8 cellular contexts compared by ENCODE assay signal in genomic region chr3:156826144-156826895, GRCh38. TPM values are rescaled to one million over a fixed set of nuclear protein-coding genes. Genes with fewer than 3 reads are reported as not detected.
DNase-seq lines count a peak whose midpoint lies in the region; ATAC-seq and TF ChIP-seq lines count a peak whose summit lies in the region.

Gene LEKR1 (plus strand): TSS chr3:156826353. CDS start chr3:156829330, 2,977 bp downstream.

- no peaks in the 10 kb centered on the region for H3K9me2 ChIP-seq in GM23248 (ENCODE audit: insufficient read depth)
- H3K9me2 ChIP-seq in Loucy (replicated peaks; ENCODE audit: low read depth, low read length), result no peaks in the 10 kb centered on the region

- peak; percentile 3 for TF ChIP-seq EP300 in ovary (IDR thresholded peaks at IDR 0.05)

- peak within 1 kb of the TSS; percentile 94 for H3K4me3 Mint-ChIP-seq in activated naive CD8-positive, alpha-beta T cell treated with anti-CD3 and anti-CD28 coated beads, Interleukin-2, amount 10 ng/mL, durations not matched to agents 7 days and 5 days

- H3K27me3 ChIP-seq in GM23248 (replicated peaks; ENCODE audit: insufficient read depth) (no peaks in the 10 kb centered on the region), Loucy (ENCODE audit: insufficient read depth, low read length, poor library complexity, severe bottlenecking) (no peaks in the 10 kb centered on the region), ovary (no peaks in the 10 kb centered on the region), tibial artery (no peaks in the 10 kb centered on the region)

- in situ Hi-C loops in GM23248 (cut with MboI), result loop anchor here (10.0 kb wide), 1 partner anchor 308 kb away; no protein-coding TSS in a partner anchor

- H2AFZ ChIP-seq in GM23248, result peak within 1 kb of the TSS; percentile 71
- H2AFZ ChIP-seq in Loucy (ENCODE audit: low read length), result peak within 1 kb of the TSS; percentile 96

- TF ChIP-seq CTCF in Loucy (conservative IDR thresholded peaks at IDR 0.05; ENCODE audit: low read length) (no peak), ovary (IDR thresholded peaks at IDR 0.05) (peak in 2 of 3 donors; percentile 8 to 16), tibial artery (IDR thresholded peaks at IDR 0.05) (no peak)

- H4K20me1 ChIP-seq in GM23248 (ENCODE audit: insufficient read depth) (no peaks in the 10 kb centered on the region), Loucy (ENCODE audit: insufficient read depth, low read length, poor library complexity, severe bottlenecking) (no peaks in the 10 kb centered on the region)

- no peaks in the 10 kb centered on the region for H3K79me2 ChIP-seq in GM23248 (ENCODE audit: insufficient read depth)
- no peaks in the 10 kb centered on the region for H3K79me2 ChIP-seq in Loucy (ENCODE audit: insufficient read depth, low read length)

- no peaks in the 10 kb centered on the region for H3K9me3 ChIP-seq in GM23248 (ENCODE audit: low read depth)
- no peaks in the 10 kb centered on the region for H3K9me3 ChIP-seq in Loucy (ENCODE audit: insufficient read depth, low read depth, low read length)
- no peaks in the 10 kb centered on the region for H3K9me3 ChIP-seq in ovary
- no peaks in the 10 kb centered on the region for H3K9me3 ChIP-seq in tibial artery

- peak within 1 kb of the TSS; percentile 93 for H3K4me2 ChIP-seq in GM23248 (ENCODE audit: unreplicated experiment)
- H3K4me2 ChIP-seq in Loucy (ENCODE audit: low read depth, low read length, poor library complexity, severe bottlenecking), result peak within 1 kb of the TSS; percentile 72

- TF ChIP-seq POLR2A in ovary (IDR thresholded peaks at IDR 0.05), result peak; percentile 76

- WGBS in GM23248 (ENCODE audit: low coverage in 1 of 2, low lambda C conversion rate in 2 of 2, missing lambda C conversion rate in 2 of 2), 2 experiments, result 1% methylated on average over 57 to 63 of the region's 63 CpGs
- 0 to 1% (median 0%) methylated on average over 60 to 63 of the region's 63 CpGs for WGBS in ovary, 3 donors

- H3K4me3 ChIP-seq in GM23248 (peak within 1 kb of the TSS; percentile 78), Loucy (ENCODE audit: low read length, poor library complexity, severe bottlenecking) (peak within 1 kb of the TSS; percentile 86), ovary (peak within 1 kb of the TSS; percentile 67), tibial artery (peak within 1 kb of the TSS; percentile 67 to 74)

- peaks cover 16% of the 10 kb centered on the region; the same call in 1 of the 2 replicates for H3F3A ChIP-seq in GM23248 (ENCODE audit: insufficient read depth)
- H3F3A ChIP-seq in Loucy (ENCODE audit: low read depth), result no peaks in the 10 kb centered on the region

- POLR2A ChIA-PET in activated naive CD8-positive, alpha-beta T cell treated with anti-CD3 and anti-CD28 coated beads, Interleukin-2, amount 10 ng/mL, durations not matched to agents 7 days and 5 days (lab: Charles Lee), result interaction anchor here (1.1 to 1.9 kb wide), 2 partner anchors 9 to 152 kb away, joined by 5 to 6 read pairs; partner anchors contain the start of gene TIPARP

- H3K4me1 ChIP-seq in GM23248 (ENCODE audit: insufficient read depth), result peaks cover 6% of the 10 kb centered on the region; the same call in 1 of the 2 replicates
- H3K4me1 ChIP-seq in Loucy (ENCODE audit: insufficient read depth, low read length, poor library complexity, severe bottlenecking), result peaks cover 18% of the 10 kb centered on the region
- no peaks in the 10 kb centered on the region for H3K4me1 ChIP-seq in ovary (ENCODE audit: insufficient read depth)
- peaks cover 0 to 7% (median 3%) of the 10 kb centered on the region in 4 donors for H3K4me1 ChIP-seq in tibial artery

- peak; percentile 76 for ATAC-seq in activated naive CD8-positive, alpha-beta T cell treated with anti-CD3 and anti-CD28 coated beads, Interleukin-2, amount 10 ng/mL, durations not matched to agents 7 days and 5 days (ENCODE audit: low read depth)
- ATAC-seq in Right ventricle myocardium inferior, result peak; percentile 97

- peak within 1 kb of the TSS; percentile 93 for H3K9ac ChIP-seq in GM23248
- H3K9ac ChIP-seq in Loucy (ENCODE audit: low read depth, low read length, poor library complexity, severe bottlenecking), result peak within 1 kb of the TSS; percentile 75

- H3K9me3 Mint-ChIP-seq in activated naive CD8-positive, alpha-beta T cell treated with anti-CD3 and anti-CD28 coated beads, Interleukin-2, amount 10 ng/mL, durations not matched to agents 7 days and 5 days, result no peaks in the 10 kb centered on the region

- no peaks in the 10 kb centered on the region for H3K36me3 ChIP-seq in GM23248 (ENCODE audit: low read depth)
- no peaks in the 10 kb centered on the region for H3K36me3 ChIP-seq in Loucy (ENCODE audit: insufficient read depth, low read length)
- no peaks in the 10 kb centered on the region for H3K36me3 ChIP-seq in ovary
- H3K36me3 ChIP-seq in tibial artery, result no peaks in the 10 kb centered on the region

- H3K36me3 Mint-ChIP-seq in activated naive CD8-positive, alpha-beta T cell treated with anti-CD3 and anti-CD28 coated beads, Interleukin-2, amount 10 ng/mL, durations not matched to agents 7 days and 5 days, result peaks cover 10% of the 10 kb centered on the region

- intact Hi-C loops in Right ventricle myocardium inferior (cut with DNase I) (loop anchor here (5.0 kb wide), 2 partner anchors 269 to 306 kb away; partner anchors contain the start of gene SSR3), ovary (cut with DNase I) (loop anchor here in 2 of 4 donors (5.0 to 10.0 kb wide), 3 partner anchors 152 to 261 kb away; partner anchors contain the start of gene TIPARP (in 1 of the 2)), tibial artery (cut with DNase I; ENCODE audit: low total_unique reads) (loop anchor here (5.0 to 10.0 kb wide), 3 partner anchors 149 to 308 kb away; partner anchors contain the start of gene SSR3)

- H3K27ac Mint-ChIP-seq in activated naive CD8-positive, alpha-beta T cell treated with anti-CD3 and anti-CD28 coated beads, Interleukin-2, amount 10 ng/mL, durations not matched to agents 7 days and 5 days, result peak within 1 kb of the TSS; percentile 94

- DNase-seq in ELR (ENCODE audit: low read depth) (peak; percentile 99), GM23248 (peak; percentile 92), SKM-1 treated with dmso at 0.1 percent for 144 hours (lab: John Stamatoyannopoulos, UW; ENCODE audit: unreplicated experiment) (peak; percentile 85), Right ventricle myocardium inferior (ENCODE audit: missing footprints) (peak; percentile 93), ovary (peak; percentile 84 to 93 (median 88)), tibial artery (peak; percentile 76 to 91)
- DNase-seq in activated naive CD8-positive, alpha-beta T cell treated with anti-CD3 and anti-CD28 coated beads, Interleukin-2, amount 10 ng/mL, durations not matched to agents 7 days and 5 days, result peak; percentile 80

- H3K27ac ChIP-seq in GM23248 (peak within 1 kb of the TSS; percentile 98), ovary (peak within 1 kb of the TSS; percentile 75 to 83), tibial artery (peak within 1 kb of the TSS; percentile 84 to 89)

- no peaks in the 10 kb centered on the region for H3K27me3 Mint-ChIP-seq in activated naive CD8-positive, alpha-beta T cell treated with anti-CD3 and anti-CD28 coated beads, Interleukin-2, amount 10 ng/mL, durations not matched to agents 7 days and 5 days

- peaks cover 31% of the 10 kb centered on the region for H3K4me1 Mint-ChIP-seq in activated naive CD8-positive, alpha-beta T cell treated with anti-CD3 and anti-CD28 coated beads, Interleukin-2, amount 10 ng/mL, durations not matched to agents 7 days and 5 days

RNA-seq across cellular contexts. Expression of gene LEKR1, which starts in this region (rescaled TPM):
- total RNA-seq in GM23248 (2014; rRNA removed; shearing (Covaris generic)), result 0.32 TPM in 1 of 2 replicates, not detected in the other
- polyA plus RNA-seq in GM23248 (2016; fragmentation: Nextera tagmentation; extraction: Ambion mirVana), result 0.43 and 1.3 TPM in 2 replicates
- 1 to 10 TPM; 1.3 to 1.5 TPM for total RNA-seq in activated naive CD8-positive, alpha-beta T cell treated with anti-CD3 and anti-CD28 coated beads, Interleukin-2, amount 10 ng/mL, durations not matched to agents 7 days and 5 days
- 0.78 TPM for total RNA-seq in Right ventricle myocardium inferior
- 1 to 10 TPM; 1.5 to 7.8 (median 2.6) TPM for total RNA-seq in ovary
- under 1 TPM; 0.38 to 0.41 TPM for polyA plus RNA-seq in ovary

Comparison
In these comparisons a context has a peak if more than half of its experiments do, and no peak if none do; other contexts are left out.
1. Peak in every context shown above with its lines: DNase-seq, ATAC-seq, H3K4me3 ChIP-seq and H3K27ac ChIP-seq.
2. Peak in DNase-seq and ATAC-seq in Right ventricle myocardium inferior; RNA of the gene not detected or under 1 TPM.
3. CTCF ChIP-seq: peak in ovary (2 of 3); none in Loucy (single experiment) and tibial artery (0 of 2).